In genomic region chr18:31553800-31554199, GRCh38 we compare ENCODE assay signal across 21 cellular contexts. TPM values are rescaled to one million over a fixed set of nuclear protein-coding genes. Genes with fewer than 3 reads are reported as not detected.
DNase-seq lines count a peak whose midpoint lies in the region; ATAC-seq, FAIRE-seq and TF ChIP-seq lines count a peak whose summit lies in the region.
"Had no signal": no experiment of that assay in that cellular context is flagged by ENCODE, and none has a peak within 500 bp of the region (broad histone marks: within the 10 kb centered on the region; RNA-seq: fewer than 3 reads in every experiment).

No MANE protein-coding gene starts in this region.

- no peak for FAIRE-seq in bronchial epithelial cell (lab: Jason Lieb, UNC)
- FAIRE-seq: GM12878 had no signal

- no peaks in the 10 kb centered on the region for H3K36me3 Mint-ChIP-seq in HFFc6 (ENCODE audit: low read depth)
- H3K36me3 Mint-ChIP-seq in T-helper 2 cell treated with Interferon-gamma antibody and Interleukin-4, amounts not matched to agents 5 μg/mL and 100 μg/mL, for 36 hours (ENCODE audit: low read depth): no peaks in the 10 kb centered on the region

- H3K79me2 ChIP-seq in hepatocyte: no peaks in the 10 kb centered on the region

- H3K9me3 ChIP-seq in hepatocyte (ENCODE audit: low read depth): no peaks in the 10 kb centered on the region

- peaks cover 6% of the 10 kb centered on the region; the same call in 1 of the 2 replicates for H3K27me3 Mint-ChIP-seq in HFFc6 (ENCODE audit: insufficient read depth)
- H3K27me3 Mint-ChIP-seq in T-helper 2 cell treated with Interferon-gamma antibody and Interleukin-4, amounts not matched to agents 5 μg/mL and 100 μg/mL, for 36 hours (ENCODE audit: low read depth): peaks cover 3% of the 10 kb centered on the region

- no peak overlapping the region for H2AFZ ChIP-seq in hepatocyte

- H3K9me3 Mint-ChIP-seq in HFFc6: no peaks in the 10 kb centered on the region
- H3K9me3 Mint-ChIP-seq in T-helper 2 cell treated with Interferon-gamma antibody and Interleukin-4, amounts not matched to agents 5 μg/mL and 100 μg/mL, for 36 hours: no peaks in the 10 kb centered on the region

- H3K36me3 ChIP-seq in bronchial epithelial cell (ENCODE audit: control insufficient read depth, insufficient read depth, low read length) (no peaks in the 10 kb centered on the region), kidney epithelial cell (ENCODE audit: control insufficient read depth, insufficient read depth, low read length) (no peaks in the 10 kb centered on the region), hepatocyte (replicated peaks; ENCODE audit: insufficient read depth, low read depth) (no peaks in the 10 kb centered on the region)

- ATAC-seq in HG02970 (IDR thresholded peaks at IDR 0.05; ENCODE audit: low FRiP score, unreplicated experiment): no peak
- ATAC-seq: activated CD8-positive, alpha-beta T cell treated with anti-CD3 and anti-CD28 coated beads, Interleukin-2, amount 10 ng/mL, durations not matched to agents 7 days and 5 days; GM12878; Right ventricle myocardium inferior had no signal

- 68% methylated on average over 6 of the region's 6 CpGs for WGBS in hepatocyte (ENCODE audit: low lambda C conversion rate, missing lambda C conversion rate)

- no peaks in the 10 kb centered on the region for H3K9me2 ChIP-seq in hepatocyte (replicated peaks; ENCODE audit: insufficient read depth)

- no peak overlapping the region for H3K27ac Mint-ChIP-seq in HFFc6
- H3K27ac Mint-ChIP-seq in T-helper 2 cell treated with Interferon-gamma antibody and Interleukin-4, amounts not matched to agents 5 μg/mL and 100 μg/mL, for 36 hours: no peak overlapping the region
- H3K27ac Mint-ChIP-seq: activated CD8-positive, alpha-beta T cell treated with anti-CD3 and anti-CD28 coated beads, Interleukin-2, amount 10 ng/mL, durations not matched to agents 7 days and 5 days had no signal

- H3K27me3 ChIP-seq in bronchial epithelial cell (ENCODE audit: control insufficient read depth, insufficient read depth, low read length) (no peaks in the 10 kb centered on the region), kidney epithelial cell (ENCODE audit: control insufficient read depth, insufficient read depth, low read length) (peaks cover 4% of the 10 kb centered on the region), hepatocyte (no peaks in the 10 kb centered on the region)

- no peaks in the 10 kb centered on the region for H3K4me1 Mint-ChIP-seq in HFFc6 (ENCODE audit: low read depth)
- peaks cover 2% of the 10 kb centered on the region for H3K4me1 Mint-ChIP-seq in T-helper 2 cell treated with Interferon-gamma antibody and Interleukin-4, amounts not matched to agents 5 μg/mL and 100 μg/mL, for 36 hours (ENCODE audit: low read depth)

- H3K4me3 ChIP-seq in bronchial epithelial cell (ENCODE audit: low read depth, low read length) (no peak overlapping the region), kidney epithelial cell (ENCODE audit: low read depth, low read length) (no peak overlapping the region), hepatocyte (no peak overlapping the region)
- H3K4me3 ChIP-seq: GM12878 had no signal

- no peaks in the 10 kb centered on the region for H3K4me1 ChIP-seq in hepatocyte (ENCODE audit: insufficient read depth)

- H3K27ac ChIP-seq in hepatocyte: no peak overlapping the region

- DNase-seq in Daoy (ENCODE audit: low read depth) (peak; percentile 7), HFFc6 (no peak), bronchial epithelial cell (ENCODE audit: low read depth) (peak; percentile 38), kidney epithelial cell (ENCODE audit: low read depth) (no peak), hepatocyte (ENCODE audit: low spot score) (no peak)
- no peak for DNase-seq in stimulated activated CD4-positive, alpha-beta T cell treated with anti-CD3 and anti-CD28 coated beads, Interleukin-1b, Interleukin-23, amount 100 ng/mL, for 48 hours
- DNase-seq in T-helper 2 cell treated with Interferon-gamma antibody and Interleukin-4, amounts not matched to agents 5 μg/mL and 100 μg/mL, for 36 hours (ENCODE audit: low spot score): no peak
- DNase-seq: activated CD8-positive, alpha-beta T cell treated with anti-CD3 and anti-CD28 coated beads, Interleukin-2, amount 10 ng/mL, durations not matched to agents 7 days and 5 days; activated effector memory CD4-positive, alpha-beta T cell treated with Interleukin-2 at 50 U/mL for 16 hours; AML-193; anterior cingulate cortex; effector CD4-positive, alpha-beta T cell; NCI-H1694 treated with DMSO at 0.1 percent for 48 hours; NCI-H526 treated with DMSO at 0.1 percent for 48 hours; stimulated activated CD4-positive, alpha-beta T cell treated with anti-CD3 and anti-CD28 coated beads, Interleukin-2, amount 100 ng/mL, for 24 hours; trophoblast cell had no signal

- TF ChIP-seq CTCF in HFFc6 (IDR thresholded peaks at IDR 0.05): peak; percentile 36
- TF ChIP-seq CTCF in bronchial epithelial cell (IDR thresholded peaks at IDR 0.05; ENCODE audit: insufficient read depth, low read length, severe bottlenecking): peak; percentile 32
- peak; percentile 21 for TF ChIP-seq CTCF in kidney epithelial cell (IDR thresholded peaks at IDR 0.05; ENCODE audit: insufficient read depth, low read length, poor library complexity, severe bottlenecking)
- no peak for TF ChIP-seq CTCF in hepatocyte (IDR thresholded peaks at IDR 0.05; ENCODE audit: poor library complexity)

- H3K4me2 ChIP-seq in hepatocyte: no peak overlapping the region

- no peak overlapping the region for H3K4me3 Mint-ChIP-seq in HFFc6
- H3K4me3 Mint-ChIP-seq in T-helper 2 cell treated with Interferon-gamma antibody and Interleukin-4, amounts not matched to agents 5 μg/mL and 100 μg/mL, for 36 hours: no peak overlapping the region
- H3K4me3 Mint-ChIP-seq: activated CD8-positive, alpha-beta T cell treated with anti-CD3 and anti-CD28 coated beads, Interleukin-2, amount 10 ng/mL, durations not matched to agents 7 days and 5 days had no signal

- no peaks in the 10 kb centered on the region for H4K20me1 ChIP-seq in hepatocyte (ENCODE audit: insufficient read depth, poor library complexity, severe bottlenecking)

RNA-seq across cellular contexts. Expression of gene TTR, which starts 37.9 kb away (rescaled TPM):
- not detected in 2 replicates for total RNA-seq in Daoy (2014; rRNA removed; shearing (Covaris generic))
- total RNA-seq in HFFc6 (2021; fragmentation: NEBNext Ultra II Directional; extraction: Animal tissue kit (Norgen Biotek cat#: 25700)): not detected
- total RNA-seq in bronchial epithelial cell: not detected in 2 replicates
- not detected in 2 replicates for total RNA-seq in kidney epithelial cell
- total RNA-seq in hepatocyte: 2,638 and 3,184 TPM in 2 replicates
- polyA plus RNA-seq in hepatocyte: 3,342 and 4,943 TPM in 2 replicates
- total RNA-seq: activated CD8-positive, alpha-beta T cell treated with anti-CD3 and anti-CD28 coated beads, Interleukin-2, amount 10 ng/mL, durations not matched to agents 7 days and 5 days; myocyte; renal cortical epithelial cell; Right ventricle myocardium inferior had no signal

RNA-seq across cellular contexts. Expression of gene DSG2, which starts 55.8 kb away (rescaled TPM):
- total RNA-seq in Daoy (2014; rRNA removed; shearing (Covaris generic)): 22.2 and 22.3 TPM in 2 replicates
- total RNA-seq in HFFc6 (2021; fragmentation: NEBNext Ultra II Directional; extraction: Animal tissue kit (Norgen Biotek cat#: 25700)): not detected
- total RNA-seq in bronchial epithelial cell (91.5 and 110 TPM in 2 replicates), kidney epithelial cell (154 and 155 TPM in 2 replicates), hepatocyte (98.1 and 105 TPM in 2 replicates)
- 67.7 and 68.1 TPM in 2 replicates for polyA plus RNA-seq in hepatocyte
- total RNA-seq: myocyte had no signal

Comparison
In these comparisons a context has a peak if more than half of its experiments do, and no peak if none do; other contexts are left out.
1. DNase-seq: peak in Daoy (single experiment) and bronchial epithelial cell (single experiment); none in HFFc6 (single experiment), kidney epithelial cell (single experiment), stimulated activated CD4-positive, alpha-beta T cell treated with anti-CD3 and anti-CD28 coated beads, Interleukin-1b, Interleukin-23, amount 100 ng/mL, for 48 hours (single experiment), hepatocyte (single experiment) and T-helper 2 cell treated with Interferon-gamma antibody and Interleukin-4, amounts not matched to agents 5 μg/mL and 100 μg/mL, for 36 hours (single experiment).
2. RNA of gene TTR, which starts 37.9 kb away (total RNA-seq): 2,638 to 3,184 TPM in hepatocyte; not detected in Daoy, not detected in HFFc6, not detected in bronchial epithelial cell and not detected in kidney epithelial cell; every median in the first group is over 1,000 times any median in the second.
3. RNA of gene DSG2, which starts 55.8 kb away (total RNA-seq): 154 to 155 TPM in kidney epithelial cell, 91.5 to 110 TPM in bronchial epithelial cell, 98.1 to 105 TPM in hepatocyte and 22.2 to 22.3 TPM in Daoy; not detected in HFFc6; every median in the first group is over 10 times any median in the second.